ENCODE assay signal across 7 cellular contexts in genomic region chr7:2978403-2978802, GRCh38.
DNase-seq lines count a peak whose midpoint lies in the region; ATAC-seq and TF ChIP-seq lines count a peak whose summit lies in the region.

No MANE protein-coding gene starts in this region.

- H2AFZ ChIP-seq in hepatocyte = no peak overlapping the region

- no peaks in the 10 kb centered on the region for H3K27me3 ChIP-seq in hepatocyte

- H3K4me3 ChIP-seq in hepatocyte = no peak overlapping the region

- H3K79me2 ChIP-seq in hepatocyte = no peaks in the 10 kb centered on the region

- no peak for TF ChIP-seq CTCF in hepatocyte (IDR thresholded peaks at IDR 0.05; ENCODE audit: poor library complexity)
- no peak for TF ChIP-seq CTCF in osteocyte (IDR thresholded peaks at IDR 0.05)

- H3K9me3 ChIP-seq in hepatocyte (ENCODE audit: low read depth) = no peaks in the 10 kb centered on the region

- H3K4me1 Mint-ChIP-seq in osteocyte (ENCODE audit: unreplicated experiment) = no peaks in the 10 kb centered on the region

- no peak overlapping the region for H3K27ac ChIP-seq in hepatocyte

- peak; percentile 89 for ATAC-seq in GM19463 (IDR thresholded peaks at IDR 0.05; ENCODE audit: unreplicated experiment)
- peak; percentile 86 for ATAC-seq in HG03442 (IDR thresholded peaks at IDR 0.05; ENCODE audit: unreplicated experiment)

- peaks cover 25% of the 10 kb centered on the region for H3K27me3 Mint-ChIP-seq in osteocyte (ENCODE audit: unreplicated experiment)

- no peaks in the 10 kb centered on the region for H4K20me1 ChIP-seq in hepatocyte (ENCODE audit: insufficient read depth, poor library complexity, severe bottlenecking)

- H3K4me1 ChIP-seq in hepatocyte (ENCODE audit: insufficient read depth) = no peaks in the 10 kb centered on the region

- DNase-seq in activated CD8-positive, alpha-beta memory T cell treated with anti-CD3 and anti-CD28 coated beads for 24 hours = peak; percentile 92
- DNase-seq in hepatocyte (ENCODE audit: low spot score) (peak; percentile 47), DMS 273 (lab: John Stamatoyannopoulos, UW; ENCODE audit: unreplicated experiment) (no peak), osteocyte (ENCODE audit: extremely low spot score, unreplicated experiment) (no peak)
- DNase-seq in stimulated activated CD4-positive, alpha-beta T cell treated with anti-CD3 and anti-CD28 coated beads, Interleukin-4, amount 100 ng/mL, for 4 hours = peak; percentile 86 to 88

- H3K4me2 ChIP-seq in hepatocyte = peak overlapping the region; percentile 47

- H3K36me3 ChIP-seq in hepatocyte (replicated peaks; ENCODE audit: insufficient read depth, low read depth) = no peaks in the 10 kb centered on the region

- H3K9me3 Mint-ChIP-seq in osteocyte (ENCODE audit: unreplicated experiment) = peaks cover 3% of the 10 kb centered on the region

- no peak overlapping the region for H3K27ac Mint-ChIP-seq in osteocyte (ENCODE audit: unreplicated experiment)

- no peaks in the 10 kb centered on the region for H3K9me2 ChIP-seq in hepatocyte (replicated peaks; ENCODE audit: insufficient read depth)

- 79% methylated on average over 5 of the region's 15 CpGs for WGBS in hepatocyte (ENCODE audit: low lambda C conversion rate, missing lambda C conversion rate)

- no peak overlapping the region for H3K4me3 Mint-ChIP-seq in osteocyte (ENCODE audit: unreplicated experiment)

- H3K36me3 Mint-ChIP-seq in osteocyte (ENCODE audit: unreplicated experiment) = no peaks in the 10 kb centered on the region

Comparison
In these comparisons a context has a peak if more than half of its experiments do, and no peak if none do; other contexts are left out.
1. DNase-seq: peak in activated CD8-positive, alpha-beta memory T cell treated with anti-CD3 and anti-CD28 coated beads for 24 hours (single experiment), hepatocyte (single experiment) and stimulated activated CD4-positive, alpha-beta T cell treated with anti-CD3 and anti-CD28 coated beads, Interleukin-4, amount 100 ng/mL, for 4 hours (2 of 2); none in DMS 273 (single experiment) and osteocyte (single experiment).